ENCODE assay signal across 24 cellular contexts in genomic region chr2:240635998-240636547, GRCh38. TPM values are rescaled to one million over a fixed set of nuclear protein-coding genes. Genes with fewer than 3 reads are reported as not detected.
"Had no signal": no experiment of that assay in that cellular context is flagged by ENCODE, and none has a peak within 500 bp of the region (broad histone marks: within the 10 kb centered on the region; RNA-seq: fewer than 3 reads in every experiment).

No MANE protein-coding gene starts in this region.

- H3K4me1 Mint-ChIP-seq: activated CD4-positive, alpha-beta T cell treated with anti-CD3 and anti-CD28 coated beads, Interleukin-2, amount 10 ng/mL, durations not matched to agents 7 days and 5 days; nephron had no signal

- H3K27ac Mint-ChIP-seq: activated CD4-positive, alpha-beta T cell treated with anti-CD3 and anti-CD28 coated beads, Interleukin-2, amount 10 ng/mL, durations not matched to agents 7 days and 5 days; activated CD8-positive, alpha-beta T cell treated with anti-CD3 and anti-CD28 coated beads, Interleukin-2, amount 10 ng/mL, durations not matched to agents 7 days and 5 days; activated naive CD4-positive, alpha-beta T cell treated with anti-CD3 and anti-CD28 coated beads, Interleukin-2, amount 50 U/mL, for 72 hours; nephron; type B pancreatic cell had no signal

- H3K36me3 ChIP-seq: adrenal gland, gastroesophageal sphincter, heart left ventricle, lower lobe of right lung had no signal

- H3K4me3 Mint-ChIP-seq: activated CD4-positive, alpha-beta T cell treated with anti-CD3 and anti-CD28 coated beads, Interleukin-2, amount 10 ng/mL, durations not matched to agents 7 days and 5 days; activated CD8-positive, alpha-beta T cell treated with anti-CD3 and anti-CD28 coated beads, Interleukin-2, amount 10 ng/mL, durations not matched to agents 7 days and 5 days; activated T-cell treated with anti-CD3 and anti-CD28 coated beads, Interleukin-2, amount 50 U/mL, for 4 hours; nephron; type B pancreatic cell had no signal

- DNase-seq: activated CD4-positive, alpha-beta T cell treated with anti-CD3 and anti-CD28 coated beads, Interleukin-2, amount 10 ng/mL, durations not matched to agents 7 days and 5 days; activated CD8-positive, alpha-beta T cell treated with anti-CD3 and anti-CD28 coated beads, Interleukin-2, amount 10 ng/mL, durations not matched to agents 7 days and 5 days; activated gamma-delta T cell; activated T-cell treated with anti-CD3 and anti-CD28 coated beads, Interleukin-2, amount 50 U/mL, for 4 hours; effector CD8-positive, alpha-beta T cell; kidney glomerular epithelial cell; lower lobe of right lung; nucleus accumbens; retina; stomach had no signal

- H3K27ac ChIP-seq: adrenal gland, heart left ventricle, lower lobe of right lung, stomach had no signal

- H3K36me3 Mint-ChIP-seq: type B pancreatic cell had no signal

- H3K4me1 ChIP-seq: adrenal gland, heart left ventricle, lower lobe of right lung, stomach had no signal

- H3K27me3 ChIP-seq: adrenal gland, heart left ventricle had no signal

- H3K9me3 ChIP-seq: adrenal gland had no signal

- ATAC-seq: activated CD4-positive, CD25-positive, alpha-beta regulatory T cell treated with anti-CD3 and anti-CD28 coated beads, Interleukin-2, amount 50 U/mL, for 24 hours; activated CD8-positive, alpha-beta T cell treated with anti-CD3 and anti-CD28 coated beads, Interleukin-2, amount 10 ng/mL, durations not matched to agents 7 days and 5 days; activated T-cell treated with anti-CD3 and anti-CD28 coated beads, Interleukin-2, amount 50 U/mL, for 4 hours; gastroesophageal sphincter had no signal

- H3K4me3 ChIP-seq: adrenal gland, gastroesophageal sphincter, heart left ventricle, lower lobe of right lung, stomach had no signal

RNA-seq across cellular contexts. Expression of gene AQP12B, which starts 46.6 kb away (rescaled TPM):
- total RNA-seq: activated CD4-positive, alpha-beta T cell treated with anti-CD3 and anti-CD28 coated beads, Interleukin-2, amount 10 ng/mL, durations not matched to agents 7 days and 5 days; activated CD8-positive, alpha-beta T cell treated with anti-CD3 and anti-CD28 coated beads, Interleukin-2, amount 10 ng/mL, durations not matched to agents 7 days and 5 days; activated naive CD4-positive, alpha-beta T cell treated with anti-CD3 and anti-CD28 coated beads, Interleukin-2, amount 50 U/mL, for 72 hours; activated T-cell treated with anti-CD3 and anti-CD28 coated beads, Interleukin-2, amount 50 U/mL, for 4 hours; adrenal gland; astrocyte; bronchial epithelial cell; cerebellum; esophagus mucosa; gastroesophageal sphincter; heart left ventricle; lower lobe of right lung; skeletal muscle tissue; T-helper 1 cell treated with Interleukin-12 subunit alpha and Interleukin-12 subunit beta and Interleukin-4 antibody, amounts not matched to agents 30 ng/mL and 1 ng/mL, for 36 hours; temporal lobe had no signal
- polyA plus RNA-seq: heart left ventricle had no signal

RNA-seq across cellular contexts. Expression of gene AQP12A, which starts 55.6 kb away (rescaled TPM):
- total RNA-seq: activated CD4-positive, alpha-beta T cell treated with anti-CD3 and anti-CD28 coated beads, Interleukin-2, amount 10 ng/mL, durations not matched to agents 7 days and 5 days; activated CD8-positive, alpha-beta T cell treated with anti-CD3 and anti-CD28 coated beads, Interleukin-2, amount 10 ng/mL, durations not matched to agents 7 days and 5 days; activated naive CD4-positive, alpha-beta T cell treated with anti-CD3 and anti-CD28 coated beads, Interleukin-2, amount 50 U/mL, for 72 hours; activated T-cell treated with anti-CD3 and anti-CD28 coated beads, Interleukin-2, amount 50 U/mL, for 4 hours; adrenal gland; astrocyte; bronchial epithelial cell; cerebellum; esophagus mucosa; gastroesophageal sphincter; heart left ventricle; lower lobe of right lung; skeletal muscle tissue; stomach; T-helper 1 cell treated with Interleukin-12 subunit alpha and Interleukin-12 subunit beta and Interleukin-4 antibody, amounts not matched to agents 30 ng/mL and 1 ng/mL, for 36 hours; temporal lobe had no signal
- polyA plus RNA-seq: adrenal gland, heart left ventricle, stomach had no signal
